Comparison of ENCODE assay signal across 29 cellular contexts in genomic region chr13:24630121-24630520, GRCh38. TPM values are rescaled to one million over a fixed set of nuclear protein-coding genes. Genes with fewer than 3 reads are reported as not detected.
DNase-seq lines count a peak whose midpoint lies in the region; ATAC-seq and TF ChIP-seq lines count a peak whose summit lies in the region.
"Had no signal": no experiment of that assay in that cellular context is flagged by ENCODE, and none has a peak within 500 bp of the region (broad histone marks: within the 10 kb centered on the region; RNA-seq: fewer than 3 reads in every experiment).

No MANE protein-coding gene starts in this region.

- H3K4me1 Mint-ChIP-seq in activated T-cell treated with anti-CD3 and anti-CD28 coated beads, Interleukin-2, amount 50 U/mL, for 72 hours (ENCODE audit: low read depth) = peaks cover 26% of the 10 kb centered on the region

- CTCF ChIA-PET in PC-9 (lab: Charles Lee) (interaction anchor here (0.5 kb wide), 1 partner anchor 98 kb away, joined by 6 read pairs; no protein-coding TSS in a partner anchor), RWPE1 (lab: Yijun Ruan, JAX) (no interaction called here)

- no peak for ATAC-seq in activated T-cell treated with anti-CD3 and anti-CD28 coated beads, Interleukin-2, amount 50 U/mL, for 72 hours (replicated peaks in 1 of 2)
- no peak for ATAC-seq in upper lobe of left lung (ENCODE audit: low FRiP score in 2 of 2)
- ATAC-seq in HG02885 (IDR thresholded peaks at IDR 0.05; ENCODE audit: poor library complexity, unreplicated experiment) = no peak
- ATAC-seq: left ventricle myocardium superior, right lobe of liver had no signal

- no peak for TF ChIP-seq EP300 in upper lobe of left lung (IDR thresholded peaks at IDR 0.05)

- no peak overlapping the region for H3K4me2 ChIP-seq in PC-9

- no peaks in the 10 kb centered on the region for H4K20me1 ChIP-seq in PC-9 (ENCODE audit: insufficient read depth)

- BruUV-seq in PC-9 (replicated peaks; lab: Mats Ljungman, UMichigan) = no TSS peak

- 74 to 81% methylated on average over 6 of the region's 6 CpGs for WGBS in esophagus, 2 donors
- WGBS in upper lobe of left lung, 2 donors = 86 to 93% methylated on average over 6 of the region's 6 CpGs

- peaks cover 0 to 1% of the 10 kb centered on the region in 2 donors for H3K9me3 Mint-ChIP-seq in activated T-cell treated with anti-CD3 and anti-CD28 coated beads, Interleukin-2, amount 50 U/mL, for 72 hours
- H3K9me3 Mint-ChIP-seq: mesothelial cell of epicardium had no signal

- no peak overlapping the region for H3K4me3 Mint-ChIP-seq in activated T-cell treated with anti-CD3 and anti-CD28 coated beads, Interleukin-2, amount 50 U/mL, for 72 hours
- H3K4me3 Mint-ChIP-seq: activated naive CD8-positive, alpha-beta T cell treated with anti-CD3 and anti-CD28 coated beads for 36 hours; mesothelial cell of epicardium had no signal

- no peak for DNase-seq in activated T-cell treated with anti-CD3 and anti-CD28 coated beads, Interleukin-2, amount 50 U/mL, for 72 hours
- DNase-seq in activated T-cell treated with anti-CD3 and anti-CD28 coated beads for 4 hours (no peak), PC-9 (no peak), upper lobe of left lung (no peak), RWPE1 (ENCODE audit: low spot score) (no peak), NCI-H2029 (lab: John Stamatoyannopoulos, UW) (no peak)
- DNase-seq: 8988T; activated gamma-delta T cell; activated naive CD8-positive, alpha-beta T cell treated with anti-CD3 and anti-CD28 coated beads for 36 hours; activated T-cell treated with anti-CD3 and anti-CD28 coated beads, Interleukin-2, amount 50 U/mL, for 1 hour; anterior cingulate cortex; colonic mucosa; effector CD8-positive, alpha-beta T cell; erythroblast; glutamatergic neuron; left ventricle myocardium superior; NCI-H1417; NCI-H2029 treated with DMSO at 0.1 percent for 48 hours; NCI-H526; right lobe of liver; SHP77; stimulated activated CD4-positive, alpha-beta T cell treated with anti-CD3 and anti-CD28 coated beads, Interleukin-2, amount 100 ng/mL, for 48 hours had no signal

- H3K27ac ChIP-seq in PC-9 = peak overlapping the region; percentile 46; the same call in 1 of the 2 replicates
- peak overlapping the region; percentile 69 to 80 for H3K27ac ChIP-seq in esophagus (ENCODE audit: low read depth in 2 of 2, low read length in 1 of 2)
- H3K27ac ChIP-seq in upper lobe of left lung = peak overlapping the region; percentile 17 to 73 (median 62)
- H3K27ac ChIP-seq in RWPE1 = no peak overlapping the region
- H3K27ac ChIP-seq: colonic mucosa, prostate gland, right lobe of liver, tibial nerve had no signal

- H3K36me3 Mint-ChIP-seq in activated T-cell treated with anti-CD3 and anti-CD28 coated beads, Interleukin-2, amount 50 U/mL, for 72 hours (ENCODE audit: insufficient read depth in 2 of 2) = no peaks in the 10 kb centered on the region
- H3K36me3 Mint-ChIP-seq: mesothelial cell of epicardium had no signal

- H3K27me3 ChIP-seq in PC-9 (ENCODE audit: insufficient read depth, low read depth) (no peaks in the 10 kb centered on the region), esophagus (ENCODE audit: control insufficient read depth in 1 of 2, insufficient read depth in 2 of 2, low read length in 2 of 2) (no peaks in the 10 kb centered on the region), upper lobe of left lung (no peaks in the 10 kb centered on the region)
- H3K27me3 ChIP-seq: colonic mucosa, right lobe of liver, tibial nerve had no signal

- H3K9me3 ChIP-seq in PC-9 (ENCODE audit: insufficient read depth, low read depth) (no peaks in the 10 kb centered on the region), esophagus (ENCODE audit: control insufficient read depth in 2 of 2, insufficient read depth in 1 of 2, low read depth in 1 of 2, low read length in 1 of 2) (no peaks in the 10 kb centered on the region), upper lobe of left lung (no peaks in the 10 kb centered on the region)
- H3K9me3 ChIP-seq: colonic mucosa, prostate gland, right lobe of liver, tibial nerve had no signal

- H3K4me1 ChIP-seq in PC-9 (replicated peaks; ENCODE audit: insufficient read depth) (peaks cover 10% of the 10 kb centered on the region), esophagus (ENCODE audit: control insufficient read depth in 2 of 2, insufficient read depth in 2 of 2, low read length in 1 of 2) (no peaks in the 10 kb centered on the region), upper lobe of left lung (peaks cover 7 to 23% (median 14%) of the 10 kb centered on the region in 4 donors)
- H3K4me1 ChIP-seq: right lobe of liver had no signal

- TF ChIP-seq POLR2A in upper lobe of left lung (IDR thresholded peaks at IDR 0.05) = no peak

- no peaks in the 10 kb centered on the region for H3K9me2 ChIP-seq in PC-9 (ENCODE audit: insufficient read depth)

- no peaks in the 10 kb centered on the region for H3K79me2 ChIP-seq in PC-9 (ENCODE audit: low read depth)

- H3K27me3 Mint-ChIP-seq in activated T-cell treated with anti-CD3 and anti-CD28 coated beads, Interleukin-2, amount 50 U/mL, for 72 hours (ENCODE audit: low read depth) = no peaks in the 10 kb centered on the region
- H3K27me3 Mint-ChIP-seq: activated naive CD8-positive, alpha-beta T cell treated with anti-CD3 and anti-CD28 coated beads for 36 hours had no signal

- intact Hi-C loops in PC-9 (cut with micrococcal nuclease; ENCODE audit: unreplicated experiment) = no loop called here

- TF ChIP-seq CTCF in PC-9 (conservative IDR thresholded peaks at IDR 0.05) (no peak), upper lobe of left lung (IDR thresholded peaks at IDR 0.05) (no peak), RWPE1 (conservative IDR thresholded peaks at IDR 0.05; ENCODE audit: low read depth) (no peak)

- H2AFZ ChIP-seq in PC-9 = no peak overlapping the region

- H3K36me3 ChIP-seq in PC-9 (ENCODE audit: low read depth) (no peaks in the 10 kb centered on the region), esophagus (ENCODE audit: control insufficient read depth in 2 of 2, insufficient read depth in 2 of 2, low read length in 1 of 2) (no peaks in the 10 kb centered on the region), upper lobe of left lung (no peaks in the 10 kb centered on the region)
- H3K36me3 ChIP-seq: colonic mucosa, prostate gland, right lobe of liver, tibial nerve had no signal

- H3F3A ChIP-seq in PC-9 (ENCODE audit: insufficient read depth, low read depth) = no peaks in the 10 kb centered on the region

- POLR2A ChIA-PET in PC-9 (lab: Charles Lee; ENCODE audit: unreplicated experiment) (interaction anchor here (0.7 kb wide), 1 partner anchor 93 kb away, joined by 6 read pairs; no protein-coding TSS in a partner anchor), RWPE1 (lab: Yijun Ruan, JAX; ENCODE audit: low non-redundant PET) (no interaction called here)

- peak overlapping the region; percentile 27 for H3K27ac Mint-ChIP-seq in activated T-cell treated with anti-CD3 and anti-CD28 coated beads, Interleukin-2, amount 50 U/mL, for 72 hours
- H3K27ac Mint-ChIP-seq: mesothelial cell of epicardium had no signal

- H3K4me3 ChIP-seq in PC-9 (no peak overlapping the region), esophagus (ENCODE audit: low read depth in 1 of 2, low read length in 2 of 2) (no peak overlapping the region), upper lobe of left lung (no peak overlapping the region)
- H3K4me3 ChIP-seq: colonic mucosa, prostate gland, right lobe of liver, tibial nerve had no signal

RNA-seq across cellular contexts. Expression of gene ATP12A, which starts 50.1 kb away (rescaled TPM):
- total RNA-seq in activated T-cell treated with anti-CD3 and anti-CD28 coated beads, Interleukin-2, amount 50 U/mL, for 72 hours = under 1 TPM; 0.05 to 0.32 TPM
- 0.09 TPM in 1 of 2 replicates, not detected in the other for total RNA-seq in PC-9 (2021)
- polyA plus RNA-seq in esophagus = 1 to 10 TPM in 1 of 2 donors, under 1 TPM in 1; 0.81 to 1.8 TPM
- 10 to 100 TPM in 1 of 6 donors, 1 to 10 TPM in 1, under 1 TPM in 3, not detected in 1; 0.22 to 10.0 (median 0.34) TPM for total RNA-seq in upper lobe of left lung
- total RNA-seq: fibroblast of villous mesenchyme, left ventricle myocardium superior, M059J, right lobe of liver, tibial nerve had no signal
